In the genomic region with DNA sequence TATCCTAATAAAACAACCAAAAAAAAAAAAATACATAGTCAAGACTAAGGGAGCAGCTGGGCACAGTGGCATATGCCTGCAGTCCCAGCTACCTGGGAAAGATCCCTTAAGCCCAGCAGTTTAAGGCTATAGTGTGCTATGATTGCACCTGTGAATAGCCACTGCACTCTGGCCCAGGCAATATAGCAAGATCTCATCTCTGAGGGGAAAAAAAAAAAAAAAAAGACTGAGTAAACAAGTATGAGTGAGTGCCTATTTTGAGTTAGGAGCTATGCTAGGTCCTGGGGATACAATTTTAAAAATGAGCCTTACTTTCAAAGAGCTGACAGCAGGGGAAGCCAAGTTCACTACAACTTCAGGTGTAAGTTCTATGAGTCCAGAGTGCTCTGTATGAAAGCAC, we compare ENCODE assay signal across 24 cellular contexts. TPM values are rescaled to one million over a fixed set of nuclear protein-coding genes. Genes with fewer than 3 reads are reported as not detected.
DNase-seq lines count a peak whose midpoint lies in the region; ATAC-seq and TF ChIP-seq lines count a peak whose summit lies in the region.
"Had no signal": no experiment of that assay in that cellular context is flagged by ENCODE, and none has a peak within 500 bp of the region (broad histone marks: within the 10 kb centered on the region; RNA-seq: fewer than 3 reads in every experiment).

No MANE protein-coding gene starts in this region.

- H3K4me1 ChIP-seq in DND-41 (ENCODE audit: insufficient read depth, low read length), result peaks cover 75% of the 10 kb centered on the region
- H3K4me1 ChIP-seq: breast epithelium had no signal

- H4K20me1 ChIP-seq in DND-41 (ENCODE audit: insufficient read depth, low read length) (peaks cover 55% of the 10 kb centered on the region), SU-DHL-6 (ENCODE audit: low read depth, low read length) (peaks cover 4% of the 10 kb centered on the region; the same call in 1 of the 2 replicates)

- H3K9me3 Mint-ChIP-seq in activated T-cell treated with anti-CD3 and anti-CD28 coated beads, Interleukin-2, amount 50 U/mL, for 72 hours, result no peaks in the 10 kb centered on the region
- H3K9me3 Mint-ChIP-seq in activated T-cell treated with anti-CD3 and anti-CD28 coated beads, Interleukin-2, amount 50 U/mL, for 4 hours, result no peaks in the 10 kb centered on the region
- H3K9me3 Mint-ChIP-seq in naive thymus-derived CD8-positive, alpha-beta T cell, result no peaks in the 10 kb centered on the region
- H3K9me3 Mint-ChIP-seq: immature natural killer cell had no signal

- no peaks in the 10 kb centered on the region for H3K27me3 ChIP-seq in DND-41 (ENCODE audit: insufficient read depth, low read length, poor library complexity)
- no peaks in the 10 kb centered on the region for H3K27me3 ChIP-seq in SU-DHL-6 (ENCODE audit: low read length)
- H3K27me3 ChIP-seq: breast epithelium, heart left ventricle, right atrium auricular region had no signal

- H3F3A ChIP-seq in SU-DHL-6 (ENCODE audit: insufficient read depth), result peaks cover 63% of the 10 kb centered on the region

- DNase-seq in activated T-cell treated with anti-CD3 and anti-CD28 coated beads, Interleukin-2, amount 50 U/mL, for 72 hours, result no peak
- DNase-seq in activated T-cell treated with anti-CD3 and anti-CD28 coated beads, Interleukin-2, amount 50 U/mL, for 4 hours, result no peak
- DNase-seq in DND-41, result no peak
- DNase-seq in naive thymus-derived CD8-positive, alpha-beta T cell, result no peak
- DNase-seq: activated CD4-positive, alpha-beta T cell treated with anti-CD3 and anti-CD28 coated beads for 4 hours; COR-L47; EL; heart left ventricle; immature natural killer cell; KG1; left ventricle myocardium superior; mucosa of descending colon; NCI-H1930; NCI-H446 treated with DMSO at 0.1 percent for 48 hours; occipital lobe had no signal

- POLR2A ChIA-PET in naive thymus-derived CD8-positive, alpha-beta T cell (lab: Charles Lee), result interaction anchor here (0.5 to 2.0 kb wide), 8 partner anchors 13 to 80 kb away, joined by 3 to 9 read pairs (median 4); no protein-coding TSS in a partner anchor

- no peak for ATAC-seq in activated T-cell treated with anti-CD3 and anti-CD28 coated beads, Interleukin-2, amount 50 U/mL, for 72 hours (replicated peaks in 1 of 2)
- no peak for ATAC-seq in activated T-cell treated with anti-CD3 and anti-CD28 coated beads, Interleukin-2, amount 50 U/mL, for 4 hours
- ATAC-seq in DND-41 (ENCODE audit: insufficient read depth, low read depth) (no peak), GM21786 (IDR thresholded peaks at IDR 0.05; ENCODE audit: unreplicated experiment) (no peak), HG03280 (IDR thresholded peaks at IDR 0.05; ENCODE audit: unreplicated experiment) (no peak), GM18511 (IDR thresholded peaks at IDR 0.05; ENCODE audit: unreplicated experiment) (no peak)
- ATAC-seq in naive thymus-derived CD8-positive, alpha-beta T cell, result no peak
- ATAC-seq: heart left ventricle, left ventricle myocardium superior, mucosa of descending colon, SK-N-SH treated with all-trans-retinoic acid at 6 μM for 48 hours had no signal

- no peaks in the 10 kb centered on the region for H3K27me3 Mint-ChIP-seq in activated T-cell treated with anti-CD3 and anti-CD28 coated beads, Interleukin-2, amount 50 U/mL, for 72 hours (ENCODE audit: low read depth)
- H3K27me3 Mint-ChIP-seq in activated T-cell treated with anti-CD3 and anti-CD28 coated beads, Interleukin-2, amount 50 U/mL, for 4 hours (ENCODE audit: low read depth), result no peaks in the 10 kb centered on the region
- H3K27me3 Mint-ChIP-seq in naive thymus-derived CD8-positive, alpha-beta T cell, result no peaks in the 10 kb centered on the region

- H2AFZ ChIP-seq in DND-41 (ENCODE audit: low read depth, low read length), result no peak overlapping the region
- H2AFZ ChIP-seq in SU-DHL-6 (ENCODE audit: low read depth, low read length, severe bottlenecking), result no peak overlapping the region

- H3K36me3 ChIP-seq in DND-41 (ENCODE audit: insufficient read depth, low read length) (peaks cover 18% of the 10 kb centered on the region), SU-DHL-6 (ENCODE audit: low read length) (no peaks in the 10 kb centered on the region)
- H3K36me3 ChIP-seq: breast epithelium, heart left ventricle, right atrium auricular region, thoracic aorta had no signal

- H3K4me3 ChIP-seq in DND-41 (ENCODE audit: low read depth in 1 of 2, low read length in 2 of 2) (no peak overlapping the region), SU-DHL-6 (ENCODE audit: insufficient read depth, low read length, poor library complexity, severe bottlenecking) (no peak overlapping the region)
- H3K4me3 ChIP-seq: breast epithelium, heart left ventricle, mucosa of descending colon, right atrium auricular region, thoracic aorta had no signal

- peaks cover 76% of the 10 kb centered on the region for H3K4me1 Mint-ChIP-seq in activated T-cell treated with anti-CD3 and anti-CD28 coated beads, Interleukin-2, amount 50 U/mL, for 72 hours (ENCODE audit: low read depth)
- H3K4me1 Mint-ChIP-seq in activated T-cell treated with anti-CD3 and anti-CD28 coated beads, Interleukin-2, amount 50 U/mL, for 4 hours (ENCODE audit: low read depth), result peaks cover 78% of the 10 kb centered on the region
- peaks cover 46 to 88% (median 80%) of the 10 kb centered on the region in 4 donors for H3K4me1 Mint-ChIP-seq in naive thymus-derived CD8-positive, alpha-beta T cell

- H3K9ac ChIP-seq in DND-41 (ENCODE audit: low read depth, low read length), result no peak overlapping the region
- no peak overlapping the region for H3K9ac ChIP-seq in SU-DHL-6 (ENCODE audit: low read length)

- no peaks in the 10 kb centered on the region for H3K9me2 ChIP-seq in SU-DHL-6 (replicated peaks; ENCODE audit: insufficient read depth, low read length)

- peak overlapping the region; percentile 59 for H3K27ac Mint-ChIP-seq in activated T-cell treated with anti-CD3 and anti-CD28 coated beads, Interleukin-2, amount 50 U/mL, for 72 hours
- H3K27ac Mint-ChIP-seq in naive thymus-derived CD8-positive, alpha-beta T cell, result peak overlapping the region; percentile 4 to 91 (median 62)

- H3K4me2 ChIP-seq in DND-41 (ENCODE audit: insufficient read depth, low read length), result no peak overlapping the region
- H3K4me2 ChIP-seq in SU-DHL-6 (ENCODE audit: low read depth, low read length, poor library complexity, severe bottlenecking), result no peak overlapping the region

- H3K4me3 Mint-ChIP-seq in activated T-cell treated with anti-CD3 and anti-CD28 coated beads, Interleukin-2, amount 50 U/mL, for 72 hours, result no peak overlapping the region
- H3K4me3 Mint-ChIP-seq in activated T-cell treated with anti-CD3 and anti-CD28 coated beads, Interleukin-2, amount 50 U/mL, for 4 hours, result no peak overlapping the region
- peak overlapping the region in 4 of 10 donors; percentile 9 to 29 (median 20) for H3K4me3 Mint-ChIP-seq in naive thymus-derived CD8-positive, alpha-beta T cell
- H3K4me3 Mint-ChIP-seq: immature natural killer cell had no signal

- H3K9me3 ChIP-seq in DND-41 (ENCODE audit: insufficient read depth, low read length, severe bottlenecking) (no peaks in the 10 kb centered on the region), SU-DHL-6 (ENCODE audit: insufficient read depth, low read length) (no peaks in the 10 kb centered on the region)
- H3K9me3 ChIP-seq: breast epithelium, heart left ventricle, mucosa of descending colon, right atrium auricular region, thoracic aorta had no signal

- H3K36me3 Mint-ChIP-seq in activated T-cell treated with anti-CD3 and anti-CD28 coated beads, Interleukin-2, amount 50 U/mL, for 72 hours (ENCODE audit: insufficient read depth in 2 of 2), result peaks cover 0 to 8% of the 10 kb centered on the region in 2 donors
- H3K36me3 Mint-ChIP-seq in activated T-cell treated with anti-CD3 and anti-CD28 coated beads, Interleukin-2, amount 50 U/mL, for 4 hours (ENCODE audit: insufficient read depth), result no peaks in the 10 kb centered on the region
- peaks cover 0 to 8% (median 0%) of the 10 kb centered on the region in 3 donors for H3K36me3 Mint-ChIP-seq in naive thymus-derived CD8-positive, alpha-beta T cell
- H3K36me3 Mint-ChIP-seq: immature natural killer cell had no signal

- H3K79me2 ChIP-seq in DND-41 (ENCODE audit: insufficient read depth, low read length), result peaks cover 96% of the 10 kb centered on the region
- H3K79me2 ChIP-seq in SU-DHL-6 (ENCODE audit: insufficient read depth, low read length), result peaks cover 90% of the 10 kb centered on the region

- TF ChIP-seq CTCF in DND-41 (IDR thresholded peaks at IDR 0.05; ENCODE audit: borderline replicate concordance, extremely low read depth, low read length, poor library complexity, severe bottlenecking) (no peak), SU-DHL-6 (IDR thresholded peaks at IDR 0.05; ENCODE audit: insufficient read depth, low read length, poor library complexity, severe bottlenecking) (no peak)

- H3K27ac ChIP-seq in DND-41 (ENCODE audit: low read length), result peak overlapping the region; percentile 65
- peak overlapping the region; percentile 99; the same call in 1 of the 2 replicates for H3K27ac ChIP-seq in SU-DHL-6 (ENCODE audit: low read depth, low read length)
- H3K27ac ChIP-seq: breast epithelium, heart left ventricle, right atrium auricular region, RWPE1, thoracic aorta had no signal

RNA-seq across cellular contexts. Expression of gene GRB2, which starts 55.4 kb away (rescaled TPM):
- 100 to 1,000 TPM; 209 to 218 TPM for total RNA-seq in activated T-cell treated with anti-CD3 and anti-CD28 coated beads, Interleukin-2, amount 50 U/mL, for 72 hours
- total RNA-seq in activated T-cell treated with anti-CD3 and anti-CD28 coated beads, Interleukin-2, amount 50 U/mL, for 4 hours, result 100 to 1,000 TPM; 186 to 210 (median 207) TPM
- 100 to 1,000 TPM; 143 to 145 TPM for total RNA-seq in naive thymus-derived CD8-positive, alpha-beta T cell
- 100 to 1,000 TPM; 130 to 162 (median 154) TPM for polyA plus RNA-seq in naive thymus-derived CD8-positive, alpha-beta T cell
